ENCODE assay signal across 27 cellular contexts in the genomic region with DNA sequence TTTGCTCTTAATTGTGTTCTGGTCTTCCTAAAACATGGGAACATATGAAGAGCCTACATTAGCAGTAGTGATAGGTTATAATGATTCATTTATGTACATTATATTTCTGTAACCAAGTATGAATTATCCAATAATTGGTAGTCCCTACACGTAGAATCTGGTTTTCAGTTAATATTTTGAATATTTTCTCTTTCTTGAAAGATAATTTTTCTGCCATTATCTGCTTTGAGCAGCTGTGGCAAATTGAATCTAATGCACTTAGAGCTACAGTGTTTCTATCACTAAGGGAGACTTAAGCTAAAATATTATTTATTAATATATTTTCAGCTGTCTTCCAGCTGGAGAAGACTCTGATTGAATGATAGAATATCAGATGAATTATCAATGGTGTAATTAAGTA.
"Had no signal": no experiment of that assay in that cellular context is flagged by ENCODE, and none has a peak within 500 bp of the region (broad histone marks: within the 10 kb centered on the region; RNA-seq: fewer than 3 reads in every experiment).

No MANE protein-coding gene starts in this region.

- ATAC-seq: stimulated activated effector memory CD8-positive, alpha-beta T cell treated with anti-CD3 and anti-CD28 coated beads, Interleukin-12 subunit alpha, Interleukin-12 subunit beta, amount 100 ng/mL, for 72 hours; stimulated activated memory B cell treated with anti-CD40 and anti-IgM and Interleukin-4, amounts not matched to agents 10 μg/mL and 1 μg/mL and 100 μg/mL, for 72 hours; stimulated activated naive B cell treated with anti-CD40 and anti-IgM and Interleukin-4, amounts not matched to agents 10 μg/mL and 1 μg/mL and 100 μg/mL, for 72 hours; stimulated activated naive CD8-positive, alpha-beta T cell treated with anti-CD3 and anti-CD28 coated beads, Interleukin-15, amount 100 ng/mL, for 72 hours; stimulated activated naive CD8-positive, alpha-beta T cell treated with anti-CD3 and anti-CD28 coated beads, Interleukin-15, Interleukin-2, amounts not matched to agents 100 U/mL and 50 U/mL, for 24 hours; upper lobe of right lung had no signal

- DNase-seq: stimulated activated CD4-positive, alpha-beta T cell treated with anti-CD3 and anti-CD28 coated beads, Interleukin-2, amount 100 ng/mL, for 48 hours; stimulated activated CD4-positive, alpha-beta T cell treated with anti-CD3 and anti-CD28 coated beads, Interleukin-4, amount 100 ng/mL, for 1 hour; stimulated activated CD4-positive, alpha-beta T cell treated with anti-CD3 and anti-CD28 coated beads, Interleukin-4, amount 100 ng/mL, for 24 hours; stimulated activated CD4-positive, alpha-beta T cell treated with anti-CD3 and anti-CD28 coated beads, Interleukin-4, amount 100 ng/mL, for 4 hours; stimulated activated CD8-positive, alpha-beta memory T cell treated with anti-CD3 and anti-CD28 coated beads, Interleukin-4, amount 100 ng/mL, for 48 hours; stimulated activated naive B cell treated with anti-CD40 and anti-IgM and Interleukin-4, amounts not matched to agents 10 μg/mL and 1 μg/mL and 100 μg/mL, for 72 hours; stimulated activated naive CD4-positive, alpha-beta T cell; stimulated activated naive CD4-positive, alpha-beta T cell treated with Interleukin-2 at 50 U/mL for 16 hours; stimulated activated naive CD8-positive, alpha-beta T cell treated with anti-CD3 and anti-CD28 coated beads, Interleukin-15, amount 100 ng/mL, for 72 hours; stimulated activated naive CD8-positive, alpha-beta T cell treated with anti-CD3 and anti-CD28 coated beads, Interleukin-15, Interleukin-2, amounts not matched to agents 100 U/mL and 50 U/mL, for 24 hours; stomach; substantia nigra; testis; thyroid gland; tibial artery; transverse colon; trophoblast cell; upper lobe of left lung; upper lobe of right lung; uterus had no signal

- H3K27me3 ChIP-seq: stomach, suprapubic skin, testis, thyroid gland, tibial artery, tibial nerve, transverse colon, upper lobe of left lung, upper lobe of right lung, uterus, vagina had no signal

- FAIRE-seq: urothelium cell line had no signal

- H3K27ac ChIP-seq: stomach, suprapubic skin, testis, thoracic aorta, thyroid gland, tibial artery, tibial nerve, transverse colon, upper lobe of left lung, upper lobe of right lung, uterus, vagina had no signal

- H3K4me1 ChIP-seq: stomach, suprapubic skin, testis, thyroid gland, tibial artery, tibial nerve, transverse colon, upper lobe of left lung, upper lobe of right lung, uterus, vagina had no signal

- H3K9me3 ChIP-seq: stomach, suprapubic skin, testis, thoracic aorta, thyroid gland, tibial artery, tibial nerve, transverse colon, upper lobe of left lung, upper lobe of right lung, uterus, vagina had no signal

- H3K4me3 ChIP-seq: stomach, suprapubic skin, testis, thoracic aorta, thyroid gland, tibial artery, tibial nerve, transverse colon, upper lobe of left lung, upper lobe of right lung, uterus, vagina had no signal

- H3K36me3 ChIP-seq: uterus had no signal
